8 cellular contexts compared by ENCODE assay signal in the genomic region with DNA sequence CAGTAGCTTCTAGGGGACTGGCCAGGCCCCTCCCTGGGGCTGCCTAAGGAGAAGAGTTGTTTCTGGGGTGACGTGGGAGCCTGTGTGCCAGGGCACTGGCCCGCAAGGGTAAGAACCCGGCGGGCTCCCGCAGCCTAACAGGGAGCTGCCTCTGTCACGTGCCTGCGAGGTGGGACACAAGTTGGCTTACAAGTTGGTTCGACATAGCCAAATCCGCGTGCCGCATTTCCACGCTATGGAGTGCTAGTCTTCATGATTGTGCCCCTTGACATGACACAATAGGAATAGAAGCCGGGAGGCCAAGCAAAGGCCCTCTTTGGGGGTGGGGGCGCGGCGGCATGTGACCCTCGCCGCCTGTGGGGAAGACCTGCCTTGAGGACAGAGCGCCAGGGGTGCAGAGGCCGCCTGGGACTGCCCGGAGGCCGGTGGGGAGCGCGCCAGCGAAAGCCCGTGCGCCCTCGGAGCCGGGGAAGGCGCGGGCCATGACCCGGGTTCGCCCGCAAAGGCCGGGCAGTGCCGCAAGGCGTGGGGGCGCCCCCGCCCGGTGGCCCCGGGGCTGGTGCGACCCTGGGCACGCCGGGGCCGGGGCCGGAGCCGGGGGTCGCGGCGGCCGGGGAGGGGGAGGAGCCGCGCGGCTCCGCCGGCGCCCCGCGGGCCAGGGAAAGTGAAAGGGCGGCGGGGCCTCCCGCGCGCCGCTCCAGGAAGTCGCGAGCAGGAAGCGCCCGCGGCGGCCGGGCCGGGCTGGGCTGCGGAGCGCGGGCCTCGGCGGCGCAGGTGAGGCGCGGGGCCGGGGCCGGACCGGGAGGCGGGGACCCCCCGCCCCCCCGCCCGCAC. TPM values are rescaled to one million over a fixed set of nuclear protein-coding genes. Genes with fewer than 3 reads are reported as not detected.
DNase-seq lines count a peak whose midpoint lies in the region; ATAC-seq, FAIRE-seq and TF ChIP-seq lines count a peak whose summit lies in the region.

TSS of gene SLC37A1 (plus strand) at position 702 of the 834 bp plus-strand sequence. CDS start 4,603 bp downstream, outside the sequence.

- peak within 1 kb of the TSS; percentile 58 for H3K4me2 ChIP-seq in GM23248 (ENCODE audit: unreplicated experiment)

- DNase-seq in GM23248 (peak; percentile 36), OCI-M1 (lab: John Stamatoyannopoulos, UW) (peak; percentile 63), astrocyte of the spinal cord (ENCODE audit: low read depth, low spot score) (no peak), small intestine (peak; percentile 49), DMS79 (lab: John Stamatoyannopoulos, UW) (no peak)

- H3K9me3 ChIP-seq in GM23248 (ENCODE audit: low read depth) (no peaks in the 10 kb centered on the region), iPS-18c (ENCODE audit: control insufficient read depth, insufficient read depth, low read length) (no peaks in the 10 kb centered on the region), small intestine (ENCODE audit: control insufficient read depth, low read depth) (no peaks in the 10 kb centered on the region)

- H3K36me3 ChIP-seq in GM23248 (ENCODE audit: low read depth), result no peaks in the 10 kb centered on the region
- no peaks in the 10 kb centered on the region for H3K36me3 ChIP-seq in small intestine (ENCODE audit: control insufficient read depth in 2 of 2, insufficient read depth in 2 of 2, low read length in 2 of 2)

- H3K4me1 ChIP-seq in GM23248 (ENCODE audit: insufficient read depth), result no peaks in the 10 kb centered on the region
- H3K4me1 ChIP-seq in small intestine (ENCODE audit: control insufficient read depth in 2 of 2, insufficient read depth in 1 of 2, low read depth in 1 of 2, low read length in 1 of 2), result peaks cover 0 to 4% of the 10 kb centered on the region in 2 donors

- TF ChIP-seq CTCF in astrocyte of the spinal cord (IDR thresholded peaks at IDR 0.05; ENCODE audit: low read depth, low read length), result no peak

- WGBS in GM23248 (ENCODE audit: low coverage in 1 of 2, low lambda C conversion rate in 2 of 2, missing lambda C conversion rate in 2 of 2), 2 experiments, result 28 to 39% methylated on average over 28 to 44 of the region's 88 CpGs
- WGBS in small intestine, 3 donors, result 12 to 20% (median 16%) methylated on average over 38 to 88 of the region's 88 CpGs

- H2AFZ ChIP-seq in GM23248, result peak within 1 kb of the TSS; percentile 68

- no peak within 1 kb of the TSS for H3K9ac ChIP-seq in GM23248

- H3K9me2 ChIP-seq in GM23248 (ENCODE audit: insufficient read depth), result no peaks in the 10 kb centered on the region

- no peaks in the 10 kb centered on the region for H3F3A ChIP-seq in GM23248 (ENCODE audit: insufficient read depth)

- no peak for FAIRE-seq in small intestine (lab: Jason Lieb, UNC)

- peak; percentile 32 for TF ChIP-seq POLR2A in GM10847 (IDR thresholded peaks at IDR 0.05; ENCODE audit: extremely low read depth, insufficient read length)

- in situ Hi-C loops in GM23248 (cut with MboI), result no loop called here
- in situ Hi-C loops in astrocyte of the spinal cord (cut with HindIII; ENCODE audit: low sequenced_read_pairs), result no loop called here

- ATAC-seq in HG03565 (IDR thresholded peaks at IDR 0.05; ENCODE audit: unreplicated experiment), result no peak

- H3K27ac ChIP-seq in GM23248, result no peak within 1 kb of the TSS
- peak within 1 kb of the TSS; percentile 85 to 87 for H3K27ac ChIP-seq in small intestine (ENCODE audit: low read depth in 1 of 2, low read length in 1 of 2)

- no peaks in the 10 kb centered on the region for H4K20me1 ChIP-seq in GM23248 (ENCODE audit: insufficient read depth)

- peaks cover 38% of the 10 kb centered on the region for H3K27me3 ChIP-seq in GM23248 (replicated peaks; ENCODE audit: insufficient read depth)
- H3K27me3 ChIP-seq in small intestine (ENCODE audit: control insufficient read depth in 2 of 2, insufficient read depth in 2 of 2, low read length in 2 of 2), result no peaks in the 10 kb centered on the region

- H3K4me3 ChIP-seq in GM23248, result peak within 1 kb of the TSS; percentile 64
- H3K4me3 ChIP-seq in astrocyte of the spinal cord (ENCODE audit: low read depth, low read length), result peak within 1 kb of the TSS; percentile 59
- peak within 1 kb of the TSS; percentile 59 for H3K4me3 ChIP-seq in iPS-18c (ENCODE audit: insufficient read depth, low read depth, low read length)
- peak within 1 kb of the TSS; percentile 92 to 98 for H3K4me3 ChIP-seq in small intestine (ENCODE audit: low read depth in 1 of 2, low read length in 2 of 2)

- H3K79me2 ChIP-seq in GM23248 (ENCODE audit: insufficient read depth), result no peaks in the 10 kb centered on the region

RNA-seq across cellular contexts. Expression of gene SLC37A1, which starts in this region (rescaled TPM):
- not detected in 2 replicates for total RNA-seq in GM23248 (2014; rRNA removed; shearing (Covaris generic))
- polyA plus RNA-seq in GM23248 (2016; fragmentation: Nextera tagmentation; extraction: Ambion mirVana) (0.23 TPM in 1 of 2 replicates, not detected in the other), small intestine (10 to 100 TPM; 33.2 to 80.7 (median 42.0) TPM)

Comparison
In these comparisons a context has a peak if more than half of its experiments do, and no peak if none do; other contexts are left out.
1. RNA of gene SLC37A1 (polyA plus RNA-seq): 33.2 to 80.7 TPM in small intestine; 0.23 TPM in GM23248; every median in the first group is over 10 times any median in the second.
2. Peak in DNase-seq, H3K4me3 ChIP-seq and H3K4me2 ChIP-seq in GM23248; RNA of the gene not detected or under 1 TPM.
3. DNase-seq: peak in OCI-M1 (single experiment) and small intestine (single experiment); none in astrocyte of the spinal cord (single experiment) and DMS79 (single experiment).
4. Peak in every context shown above with its lines, with median percentiles within 50 percentile points of each other: H3K4me3 ChIP-seq.